In the genomic region with DNA sequence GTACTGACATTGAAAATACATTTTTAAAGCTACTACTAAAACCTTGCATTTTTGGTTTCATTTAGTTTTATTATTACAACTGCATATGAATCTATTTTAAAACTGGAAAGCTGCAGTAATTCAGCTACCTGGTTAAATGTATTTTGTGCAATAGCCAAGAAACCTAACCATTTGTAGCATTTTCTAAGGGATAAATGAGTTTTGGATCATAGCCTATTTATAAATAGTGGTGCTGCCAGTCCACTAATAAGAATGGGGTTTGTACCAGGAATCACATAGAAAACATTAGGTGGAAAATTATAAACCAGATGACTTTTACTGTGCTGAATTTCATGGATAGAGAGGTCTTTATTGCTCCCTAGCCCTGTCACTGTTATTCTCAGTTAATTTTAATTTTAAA, we compare ENCODE assay signal across 35 cellular contexts.
"Had no signal": no experiment of that assay in that cellular context is flagged by ENCODE, and none has a peak within 500 bp of the region (broad histone marks: within the 10 kb centered on the region; RNA-seq: fewer than 3 reads in every experiment).

No MANE protein-coding gene starts in this region.

- H3K27me3 ChIP-seq: MG63 had no signal

- H3K4me3 ChIP-seq: MG63 had no signal

- DNase-seq: Karpas-422, Kasumi-1, MG63, MM.1S, MV-4-11, NCI-H1048, NCI-H1092, NCI-H1092 treated with DMSO at 0.1 percent for 48 hours, NCI-H1105, NCI-H1105 treated with DMSO at 0.1 percent for 48 hours, NCI-H1417, NCI-H1417 treated with DMSO at 0.1 percent for 48 hours, NCI-H1436, NCI-H1436 treated with DMSO at 0.1 percent for 48 hours, NCI-H146, NCI-H1694, NCI-H1694 treated with DMSO at 0.1 percent for 48 hours, NCI-H187, NCI-H187 treated with DMSO at 0.1 percent for 48 hours, NCI-H1930, NCI-H2029, NCI-H2029 treated with DMSO at 0.1 percent for 48 hours, NCI-H2081, NCI-H2081 treated with DMSO at 0.1 percent for 48 hours, NCI-H2107, NCI-H2171, NCI-H2171 treated with DMSO at 0.1 percent for 48 hours, NCI-H2227 treated with DMSO at 0.1 percent for 48 hours, NCI-H226, NCI-H345, NCI-H446, NCI-H446 treated with DMSO at 0.1 percent for 48 hours, NCI-H510A, NCI-H510A treated with DMSO at 0.1 percent for 48 hours, NCI-H524 had no signal

- H3K36me3 ChIP-seq: MG63 had no signal

- H3K9me3 ChIP-seq: MG63 had no signal
